Comparison of ENCODE assay signal across 10 cellular contexts in the genomic region with DNA sequence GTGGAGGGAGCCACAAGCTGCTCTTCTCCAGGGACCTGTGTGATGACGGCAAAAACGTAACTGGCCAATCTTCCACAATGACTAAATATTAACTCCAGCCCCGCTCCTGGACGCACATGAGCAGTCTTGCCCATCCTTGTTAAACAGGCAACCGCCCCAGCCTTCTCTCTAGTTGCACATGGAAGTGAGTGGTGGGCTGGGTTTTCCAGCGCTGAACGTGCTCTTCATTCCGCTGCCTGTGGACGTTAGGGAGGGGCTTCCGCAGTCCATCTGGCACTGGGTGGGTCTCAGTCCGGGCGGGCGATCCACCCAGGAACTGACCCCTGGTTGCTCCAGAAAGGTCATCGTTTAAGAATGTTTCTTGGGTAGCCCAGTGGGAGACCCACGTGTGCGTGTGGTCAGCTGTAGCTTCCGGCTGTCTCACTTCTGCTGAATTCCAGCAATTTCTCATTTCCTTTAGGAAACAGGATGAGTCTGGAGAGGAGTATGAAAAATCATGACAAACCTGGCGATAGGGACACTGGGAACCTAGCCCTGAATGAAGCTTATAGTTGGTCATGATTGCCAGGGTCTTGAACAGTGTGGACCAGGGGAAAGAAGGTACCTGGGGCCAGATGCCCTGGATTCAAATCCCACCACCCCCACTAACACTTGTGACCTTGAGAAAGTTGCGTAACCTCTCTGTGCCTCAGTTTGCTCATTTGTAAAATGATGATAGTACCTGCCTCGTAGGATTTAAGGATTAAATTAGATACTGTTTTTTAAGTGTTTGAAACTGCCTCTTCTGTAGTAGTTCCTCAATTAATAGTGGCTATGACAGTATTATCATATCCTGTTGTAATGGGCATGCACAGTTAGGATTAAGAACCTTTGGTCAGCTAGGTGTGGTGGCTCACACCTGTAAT.
DNase-seq lines count a peak whose midpoint lies in the region; ATAC-seq and TF ChIP-seq lines count a peak whose summit lies in the region.
"Had no signal": no experiment of that assay in that cellular context is flagged by ENCODE, and none has a peak within 500 bp of the region (broad histone marks: within the 10 kb centered on the region; RNA-seq: fewer than 3 reads in every experiment).

No MANE protein-coding gene starts in this region.

- H3K4me1 Mint-ChIP-seq in WTC11, result peaks cover 7% of the 10 kb centered on the region; the same call in 1 of the 2 replicates

- POLR2A ChIA-PET in WTC11 (lab: Charles Lee), result no interaction called here

- TF ChIP-seq CTCF in epithelial cell of esophagus (IDR thresholded peaks at IDR 0.05; ENCODE audit: insufficient read depth, low read depth, low read length, missing control alignments), result no peak
- no peak for TF ChIP-seq CTCF in WTC11 (IDR thresholded peaks at IDR 0.05)

- ATAC-seq in WTC11, result no peak
- no peak for ATAC-seq in activated naive CD4-positive, alpha-beta T cell treated with anti-CD3 and anti-CD28 coated beads, Interleukin-2, amount 50 U/mL, for 72 hours

- H3K27me3 Mint-ChIP-seq in WTC11 (ENCODE audit: low read depth), result no peaks in the 10 kb centered on the region
- H3K27me3 Mint-ChIP-seq: activated naive CD4-positive, alpha-beta T cell treated with anti-CD3 and anti-CD28 coated beads, Interleukin-2, amount 50 U/mL, for 24 hours; CD4-positive, alpha-beta memory T cell had no signal

- H3K9me3 Mint-ChIP-seq in WTC11, result no peaks in the 10 kb centered on the region
- H3K9me3 Mint-ChIP-seq in activated naive CD4-positive, alpha-beta T cell treated with anti-CD3 and anti-CD28 coated beads, Interleukin-2, amount 50 U/mL, for 72 hours, result no peaks in the 10 kb centered on the region
- H3K9me3 Mint-ChIP-seq: activated naive CD4-positive, alpha-beta T cell treated with anti-CD3 and anti-CD28 coated beads, Interleukin-2, amount 50 U/mL, for 24 hours; CD4-positive, alpha-beta memory T cell had no signal

- H3K4me3 Mint-ChIP-seq in WTC11, result no peak overlapping the region
- H3K4me3 Mint-ChIP-seq: activated naive CD4-positive, alpha-beta T cell treated with anti-CD3 and anti-CD28 coated beads, Interleukin-2, amount 50 U/mL, for 24 hours; CD4-positive, alpha-beta memory T cell had no signal

- H3K27ac Mint-ChIP-seq in WTC11, result no peak overlapping the region
- H3K27ac Mint-ChIP-seq in activated naive CD4-positive, alpha-beta T cell treated with anti-CD3 and anti-CD28 coated beads, Interleukin-2, amount 50 U/mL, for 72 hours, result no peak overlapping the region
- H3K27ac Mint-ChIP-seq: activated naive CD4-positive, alpha-beta T cell treated with anti-CD3 and anti-CD28 coated beads, Interleukin-2, amount 50 U/mL, for 24 hours; CD4-positive, alpha-beta memory T cell had no signal

- 0 out of 2 replicates have a peak, but pooled peaks cover 2% of the 10 kb centered on the region for H3K36me3 Mint-ChIP-seq in WTC11
- no peaks in the 10 kb centered on the region for H3K36me3 Mint-ChIP-seq in activated naive CD4-positive, alpha-beta T cell treated with anti-CD3 and anti-CD28 coated beads, Interleukin-2, amount 50 U/mL, for 72 hours
- H3K36me3 Mint-ChIP-seq: CD4-positive, alpha-beta memory T cell had no signal

- peak; percentile 85 for DNase-seq in AG08395 (ENCODE audit: low spot score)
- DNase-seq in NCI-H226, result peak; percentile 99
- peak; percentile 67 for DNase-seq in epithelial cell of esophagus (ENCODE audit: low read depth)
- DNase-seq in myocyte (ENCODE audit: low read depth), result peak; percentile 81
- DNase-seq in GM19238 (ENCODE audit: insufficient read length, low spot score), result no peak
- DNase-seq in WTC11 (ENCODE audit: low spot score), result no peak
- DNase-seq in activated effector memory CD4-positive, alpha-beta T cell treated with anti-CD3 and anti-CD28 coated beads, Interleukin-2, amount 50 U/mL, for 16 hours, result no peak
- DNase-seq in activated naive CD4-positive, alpha-beta T cell treated with anti-CD3 and anti-CD28 coated beads, Interleukin-2, amount 50 U/mL, for 72 hours (ENCODE audit: low spot score in 2 of 2), result no peak
- DNase-seq: CD4-positive, alpha-beta memory T cell had no signal

- CTCF ChIA-PET in WTC11 (lab: Charles Lee), result interaction anchor here (0.6 to 1.0 kb wide), 3 partner anchors 19 to 403 kb away, joined by 3 read pairs; partner anchors contain the start of gene WDR87

- H3K4me3 ChIP-seq in epithelial cell of esophagus (ENCODE audit: low read length), result no peak overlapping the region

TF ChIP-seq in WTC11, 78 proteins besides CTCF, POLR2A, EP300 and RAD21:
- TF ChIP-seq CREB1 (CRISPR knock-in tag; IDR thresholded peaks at IDR 0.05) (no peak), JAZF1 (CRISPR knock-in tag; IDR thresholded peaks at IDR 0.05) (no peak), ZNF219 (CRISPR knock-in tag; IDR thresholded peaks at IDR 0.05; ENCODE audit: borderline replicate concordance) (no peak), KAT7 (CRISPR knock-in tag; IDR thresholded peaks at IDR 0.05; ENCODE audit: borderline replicate concordance) (no peak), FOXP1 (CRISPR knock-in tag; IDR thresholded peaks at IDR 0.05; ENCODE audit: borderline replicate concordance) (no peak), PRDM15 (CRISPR knock-in tag; IDR thresholded peaks at IDR 0.05) (no peak), TEAD1 (CRISPR knock-in tag; IDR thresholded peaks at IDR 0.05) (no peak), USF1 (CRISPR knock-in tag; IDR thresholded peaks at IDR 0.05) (no peak), SOX15 (CRISPR knock-in tag; IDR thresholded peaks at IDR 0.05) (no peak), TCF7 (CRISPR knock-in tag; IDR thresholded peaks at IDR 0.05; ENCODE audit: low read depth) (no peak)
- TF ChIP-seq, protein P1, sequence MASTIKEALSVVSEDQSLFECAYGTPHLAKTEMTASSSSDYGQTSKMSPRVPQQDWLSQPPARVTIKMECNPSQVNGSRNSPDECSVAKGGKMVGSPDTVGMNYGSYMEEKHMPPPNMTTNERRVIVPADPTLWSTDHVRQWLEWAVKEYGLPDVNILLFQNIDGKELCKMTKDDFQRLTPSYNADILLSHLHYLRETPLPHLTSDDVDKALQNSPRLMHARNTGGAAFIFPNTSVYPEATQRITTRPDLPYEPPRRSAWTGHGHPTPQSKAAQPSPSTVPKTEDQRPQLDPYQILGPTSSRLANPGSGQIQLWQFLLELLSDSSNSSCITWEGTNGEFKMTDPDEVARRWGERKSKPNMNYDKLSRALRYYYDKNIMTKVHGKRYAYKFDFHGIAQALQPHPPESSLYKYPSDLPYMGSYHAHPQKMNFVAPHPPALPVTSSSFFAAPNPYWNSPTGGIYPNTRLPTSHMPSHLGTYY (CRISPR knock-in tag; IDR thresholded peaks at IDR 0.05), result no peak
- TF ChIP-seq, protein P2, sequence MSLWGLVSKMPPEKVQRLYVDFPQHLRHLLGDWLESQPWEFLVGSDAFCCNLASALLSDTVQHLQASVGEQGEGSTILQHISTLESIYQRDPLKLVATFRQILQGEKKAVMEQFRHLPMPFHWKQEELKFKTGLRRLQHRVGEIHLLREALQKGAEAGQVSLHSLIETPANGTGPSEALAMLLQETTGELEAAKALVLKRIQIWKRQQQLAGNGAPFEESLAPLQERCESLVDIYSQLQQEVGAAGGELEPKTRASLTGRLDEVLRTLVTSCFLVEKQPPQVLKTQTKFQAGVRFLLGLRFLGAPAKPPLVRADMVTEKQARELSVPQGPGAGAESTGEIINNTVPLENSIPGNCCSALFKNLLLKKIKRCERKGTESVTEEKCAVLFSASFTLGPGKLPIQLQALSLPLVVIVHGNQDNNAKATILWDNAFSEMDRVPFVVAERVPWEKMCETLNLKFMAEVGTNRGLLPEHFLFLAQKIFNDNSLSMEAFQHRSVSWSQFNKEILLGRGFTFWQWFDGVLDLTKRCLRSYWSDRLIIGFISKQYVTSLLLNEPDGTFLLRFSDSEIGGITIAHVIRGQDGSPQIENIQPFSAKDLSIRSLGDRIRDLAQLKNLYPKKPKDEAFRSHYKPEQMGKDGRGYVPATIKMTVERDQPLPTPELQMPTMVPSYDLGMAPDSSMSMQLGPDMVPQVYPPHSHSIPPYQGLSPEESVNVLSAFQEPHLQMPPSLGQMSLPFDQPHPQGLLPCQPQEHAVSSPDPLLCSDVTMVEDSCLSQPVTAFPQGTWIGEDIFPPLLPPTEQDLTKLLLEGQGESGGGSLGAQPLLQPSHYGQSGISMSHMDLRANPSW (CRISPR knock-in tag; conservative IDR thresholded peaks at IDR 0.05; ENCODE audit: low read depth), result no peak

Comparison
In these comparisons a context has a peak if more than half of its experiments do, and no peak if none do; other contexts are left out.
1. DNase-seq: peak in AG08395 (single experiment), NCI-H226 (single experiment), epithelial cell of esophagus (single experiment) and myocyte (single experiment); none in GM19238 (single experiment), WTC11 (single experiment), activated effector memory CD4-positive, alpha-beta T cell treated with anti-CD3 and anti-CD28 coated beads, Interleukin-2, amount 50 U/mL, for 16 hours (single experiment) and activated naive CD4-positive, alpha-beta T cell treated with anti-CD3 and anti-CD28 coated beads, Interleukin-2, amount 50 U/mL, for 72 hours (0 of 2).